Comparison of ENCODE assay signal across 23 cellular contexts in genomic region chr5:82813951-82814350, GRCh38.
DNase-seq lines count a peak whose midpoint lies in the region; ATAC-seq, FAIRE-seq and TF ChIP-seq lines count a peak whose summit lies in the region.
"Had no signal": no experiment of that assay in that cellular context is flagged by ENCODE, and none has a peak within 500 bp of the region (broad histone marks: within the 10 kb centered on the region; RNA-seq: fewer than 3 reads in every experiment).

No MANE protein-coding gene starts in this region.

- SMC1A ChIA-PET in GM12878 (lab: Charles Lee; ENCODE audit: uncharacterized antibody, unreplicated experiment): no interaction called here

- RAD21 ChIA-PET in GM12878 (lab: Charles Lee; ENCODE audit: unreplicated experiment): interaction anchor here (0.5 kb wide), 1 partner anchor 657 kb away, joined by 3 read pairs; no protein-coding TSS in a partner anchor

- TF ChIP-seq CTCF in GM23338 (conservative IDR thresholded peaks at IDR 0.05; ENCODE audit: low read depth in 2 of 2) (no peak), GM12878 (IDR thresholded peaks at IDR 0.05 in 2 of 3, conservative IDR thresholded peaks at IDR 0.05 in 1 of 3; ENCODE audit: control insufficient read depth in 2 of 3, extremely low read depth in 1 of 3, insufficient read depth in 1 of 3, low read depth in 3 of 3, low read length in 3 of 3) (no peak), heart left ventricle (IDR thresholded peaks at IDR 0.05) (no peak)

- H3F3A ChIP-seq in GM23338 (replicated peaks; ENCODE audit: low read depth): no peaks in the 10 kb centered on the region

- H3K27ac ChIP-seq in GM23338 (ENCODE audit: low read depth) (no peak overlapping the region), GM12878 (ENCODE audit: control insufficient read depth, insufficient read depth) (no peak overlapping the region), heart left ventricle (no peak overlapping the region)
- H3K27ac ChIP-seq: A549, PC-9 had no signal

- ATAC-seq in GM23338: no peak
- ATAC-seq in GM12878: peak; percentile 22; the same call in 2 of the 3 replicates
- ATAC-seq in heart left ventricle: no peak
- ATAC-seq: A549, Right ventricle myocardium inferior had no signal

- H3K4me2 ChIP-seq in GM23338 (peak overlapping the region; percentile 9; the same call in 1 of the 2 replicates), GM12878 (ENCODE audit: control insufficient read depth, insufficient read depth) (no peak overlapping the region)
- H3K4me2 ChIP-seq: A549, PC-9 had no signal

- TF ChIP-seq POLR2A in GM12878 (IDR thresholded peaks at IDR 0.05; ENCODE audit: low read depth, low read length) (no peak), heart left ventricle (IDR thresholded peaks at IDR 0.05) (no peak), erythroblast (IDR thresholded peaks at IDR 0.05; ENCODE audit: low read length) (no peak)

- H3K9me3 ChIP-seq in GM12878 (replicated peaks; ENCODE audit: control insufficient read depth, insufficient read depth, low read length): peaks cover 2% of the 10 kb centered on the region; the same call in 2 of the 3 replicates
- H3K9me3 ChIP-seq in heart left ventricle: no peaks in the 10 kb centered on the region
- H3K9me3 ChIP-seq: A549 had no signal

- no TSS peak for BruUV-seq in GM12878 (replicated peaks; lab: Mats Ljungman, UMichigan)

- H3K4me1 ChIP-seq in GM23338 (ENCODE audit: insufficient read depth) (peaks cover 33% of the 10 kb centered on the region), GM12878 (ENCODE audit: control insufficient read depth, insufficient read depth, low read length) (no peaks in the 10 kb centered on the region; the same call in 1 of the 2 replicates), heart left ventricle (peaks cover 0 to 3% (median 0%) of the 10 kb centered on the region in 12 donors)
- H3K4me1 ChIP-seq: A549 had no signal

- no peaks in the 10 kb centered on the region for H3K79me2 ChIP-seq in GM23338 (replicated peaks; ENCODE audit: insufficient read depth)
- H3K79me2 ChIP-seq in GM12878 (ENCODE audit: control insufficient read depth, insufficient read depth, low read length): no peaks in the 10 kb centered on the region

- intact Hi-C loops in GM12878 (cut with micrococcal nuclease; ENCODE audit: unreplicated experiment) (loop anchor here (10.0 kb wide), 1 partner anchor 611 kb away; no protein-coding TSS in a partner anchor), heart left ventricle (cut with DNase I) (no loop called here)

- peaks cover 26% of the 10 kb centered on the region for H3K9me2 ChIP-seq in GM23338 (ENCODE audit: insufficient read depth)

- no peak overlapping the region for H3K4me3 ChIP-seq in GM23338
- no peak overlapping the region for H3K4me3 ChIP-seq in GM12878
- no peak overlapping the region for H3K4me3 ChIP-seq in heart left ventricle
- H3K4me3 ChIP-seq: A549, PC-9 had no signal

- H3K36me3 Mint-ChIP-seq in GM23338 (ENCODE audit: low read depth): no peaks in the 10 kb centered on the region; the same call in 2 of the 3 replicates
- H3K36me3 Mint-ChIP-seq: CD4-positive, alpha-beta memory T cell had no signal

- DNase-seq in GM23338 (ENCODE audit: low spot score): no peak
- peak; percentile 2 for DNase-seq in NCI-H2227 (lab: John Stamatoyannopoulos, UW; ENCODE audit: unreplicated experiment)
- DNase-seq in GM12878 (ENCODE audit: low read depth, low spot score): no peak
- peak; percentile 38 for DNase-seq in renal cortical epithelial cell (ENCODE audit: low read depth)
- no peak for DNase-seq in superior temporal gyrus (ENCODE audit: extremely low spot score)
- no peak for DNase-seq in heart left ventricle
- DNase-seq in erythroblast (lab: John Stamatoyannopoulos, UW): no peak
- DNase-seq: AML-193; C1 segment of cervical spinal cord; CD4-positive, alpha-beta memory T cell; COR-L47; HCEC 1CT; IMR-90; KG1; MM.1S; NCI-H1694 treated with DMSO at 0.1 percent for 48 hours; NCI-H510A; PC-9; T-helper 1 cell had no signal

- H2AFZ ChIP-seq in GM23338 (no peak overlapping the region), GM12878 (ENCODE audit: control insufficient read depth, low read depth, low read length) (no peak overlapping the region)
- H2AFZ ChIP-seq: PC-9 had no signal

- H3K9ac ChIP-seq in GM12878 (ENCODE audit: control insufficient read depth, insufficient read depth, low read length): no peak overlapping the region

- no peaks in the 10 kb centered on the region for H3K36me3 ChIP-seq in GM23338 (ENCODE audit: insufficient read depth)
- H3K36me3 ChIP-seq in GM12878 (ENCODE audit: control insufficient read depth in 2 of 2, insufficient read depth in 2 of 2, low read length in 1 of 2): no peaks in the 10 kb centered on the region
- H3K36me3 ChIP-seq in heart left ventricle: no peaks in the 10 kb centered on the region

- FAIRE-seq in GM12878 (lab: Jason Lieb, UNC): no peak
- FAIRE-seq: A549, G401.6, H1 had no signal

- H4K20me1 ChIP-seq in GM23338 (replicated peaks; ENCODE audit: insufficient read depth) (no peaks in the 10 kb centered on the region), GM12878 (ENCODE audit: control insufficient read depth, insufficient read depth) (no peaks in the 10 kb centered on the region)

- in situ Hi-C loops in GM12878 (cut with MboI): no loop called here

- H3K27me3 Mint-ChIP-seq in GM23338 (ENCODE audit: insufficient read depth, low read depth, poor library complexity): no peaks in the 10 kb centered on the region

- peaks cover 37% of the 10 kb centered on the region for H3K4me1 Mint-ChIP-seq in GM23338
- H3K4me1 Mint-ChIP-seq: CD4-positive, alpha-beta memory T cell had no signal

- H3K27ac Mint-ChIP-seq in GM23338: no peak overlapping the region
- H3K27ac Mint-ChIP-seq: CD4-positive, alpha-beta memory T cell had no signal

- CTCF ChIA-PET in GM12878 (lab: Yijun Ruan, JAX): no interaction called here

- POLR2A ChIA-PET in GM12878 (lab: Charles Lee): interaction anchor here (0.9 kb wide), 1 partner anchor 265 kb away, joined by 3 read pairs; no protein-coding TSS in a partner anchor

- H3K9me3 Mint-ChIP-seq in GM23338: no peaks in the 10 kb centered on the region
- H3K9me3 Mint-ChIP-seq: CD4-positive, alpha-beta memory T cell had no signal

- WGBS in GM12878 (ENCODE audit: insufficient coverage, insufficient replicate concordance, low lambda C conversion rate, missing lambda C conversion rate): 56% methylated on average over 3 of the region's 3 CpGs
- 89 to 95% (median 93%) methylated on average over 3 of the region's 3 CpGs for WGBS in heart left ventricle, 4 donors

- H3K27me3 ChIP-seq in GM23338 (ENCODE audit: insufficient read depth) (no peaks in the 10 kb centered on the region), GM12878 (replicated peaks in 1 of 2; ENCODE audit: control insufficient read depth in 2 of 2, insufficient read depth in 2 of 2, low read length in 1 of 2) (no peaks in the 10 kb centered on the region), heart left ventricle (no peaks in the 10 kb centered on the region)

- no peak for TF ChIP-seq RAD21 in GM12878 (IDR thresholded peaks at IDR 0.05; ENCODE audit: insufficient read depth, low read depth, low read length)

- no peak overlapping the region for H3K4me3 Mint-ChIP-seq in GM23338
- H3K4me3 Mint-ChIP-seq: CD4-positive, alpha-beta memory T cell had no signal

- no peak for TF ChIP-seq EP300 in GM12878 (IDR thresholded peaks at IDR 0.05; ENCODE audit: borderline replicate concordance in 1 of 2, control insufficient read depth in 1 of 2, low read depth in 2 of 2, low read length in 2 of 2)

TF ChIP-seq in GM23338, 12 proteins besides CTCF, POLR2A, EP300 and RAD21 (continues in another document):
- no peak for TF ChIP-seq JUNB (IDR thresholded peaks at IDR 0.05; ENCODE audit: unreplicated experiment)
- no peak for TF ChIP-seq ZNF331 (CRISPR knock-in tag; IDR thresholded peaks at IDR 0.05; ENCODE audit: low read depth)
- TF ChIP-seq CREB1 (CRISPR knock-in tag; IDR thresholded peaks at IDR 0.05; ENCODE audit: low read depth): no peak
- TF ChIP-seq ZNF114 (CRISPR knock-in tag; IDR thresholded peaks at IDR 0.05): no peak
- TF ChIP-seq NANOG (IDR thresholded peaks at IDR 0.05; ENCODE audit: borderline replicate concordance): no peak
- no peak for TF ChIP-seq POLR2AphosphoS5 (IDR thresholded peaks at IDR 0.05; ENCODE audit: low read depth)
- TF ChIP-seq EZH2 (IDR thresholded peaks at IDR 0.05; ENCODE audit: low read depth, unreplicated experiment): no peak

TF ChIP-seq in GM12878, 131 proteins besides CTCF, POLR2A, EP300 and RAD21:
- TF ChIP-seq NBN (IDR thresholded peaks at IDR 0.05) (no peak), MEF2B (IDR thresholded peaks at IDR 0.05; ENCODE audit: partially characterized antibody, poor library complexity, severe bottlenecking) (peak; percentile 28), HSF1 (IDR thresholded peaks at IDR 0.05; ENCODE audit: low read depth, low read length) (no peak), MTA2 (IDR thresholded peaks at IDR 0.05; ENCODE audit: low read depth) (0 out of 2 replicates have a peak, but pooled peaks have one; percentile 10), PAX5 (IDR thresholded peaks at IDR 0.05; ENCODE audit: borderline replicate concordance, low read depth, low read length) (no peak), ZNF217 (IDR thresholded peaks at IDR 0.05) (no peak), CBX5 (IDR thresholded peaks at IDR 0.05; ENCODE audit: low read depth) (no peak)

Comparison
In these comparisons a context has a peak if more than half of its experiments do, and no peak if none do; other contexts are left out.
1. DNase-seq: peak in NCI-H2227 (single experiment) and renal cortical epithelial cell (single experiment); none in GM23338 (single experiment), GM12878 (single experiment), superior temporal gyrus (single experiment), heart left ventricle (0 of 5) and erythroblast (0 of 2).